Comparison of ENCODE assay signal across 7 cellular contexts in genomic region chr7:15618275-15618674, GRCh38. TPM values are rescaled to one million over a fixed set of nuclear protein-coding genes. Genes with fewer than 3 reads are reported as not detected.
"Had no signal": no experiment of that assay in that cellular context is flagged by ENCODE, and none has a peak within 500 bp of the region (broad histone marks: within the 10 kb centered on the region; RNA-seq: fewer than 3 reads in every experiment).

No MANE protein-coding gene starts in this region.

- ATAC-seq: GM23338, HCT116, K562 had no signal

- FAIRE-seq: K562 had no signal

- DNase-seq: H7, HFFc6, IMR-90 had no signal

RNA-seq across cellular contexts. Expression of gene AGMO, which starts 56.5 kb away (rescaled TPM):
- total RNA-seq: HT1080, IMR-90 had no signal
